Comparison of ENCODE assay signal across 1 cellular context in genomic region chr7:139230774-139231512, GRCh38.
TF ChIP-seq lines count a peak whose summit lies in the region.

UBN2 (plus strand) TSS chr7:139231237; CDS start chr7:139231485, 248 bp downstream.

TF ChIP-seq in HepG2, 621 proteins besides CTCF, POLR2A, EP300 and RAD21 (continued from another document and continues in another):
- no peak for TF ChIP-seq ZNF512 (CRISPR knock-in tag; IDR thresholded peaks at IDR 0.05)
- no peak for TF ChIP-seq RBAK (CRISPR knock-in tag; IDR thresholded peaks at IDR 0.05)
- TF ChIP-seq ZBTB7B (CRISPR knock-in tag; IDR thresholded peaks at IDR 0.05), result peak; percentile 79
- TF ChIP-seq RELA (CRISPR knock-in tag; IDR thresholded peaks at IDR 0.05), result no peak
- no peak for TF ChIP-seq ZNF513 (CRISPR knock-in tag; conservative IDR thresholded peaks at IDR 0.05)
- TF ChIP-seq RARG (CRISPR knock-in tag; IDR thresholded peaks at IDR 0.05; ENCODE audit: low read depth), result no peak
- TF ChIP-seq KLF11 (CRISPR knock-in tag; IDR thresholded peaks at IDR 0.05), result peak; percentile 34; the same call in 1 of the 2 replicates
- TF ChIP-seq MXD1 (CRISPR knock-in tag; IDR thresholded peaks at IDR 0.05), result peak; percentile 72
- no peak for TF ChIP-seq KAT2B (IDR thresholded peaks at IDR 0.05; ENCODE audit: borderline replicate concordance, low read depth, low read length)
- no peak for TF ChIP-seq TBL1XR1 (IDR thresholded peaks at IDR 0.05; ENCODE audit: borderline replicate concordance, low read length, partially characterized antibody)
- TF ChIP-seq ZNF383 (CRISPR knock-in tag; IDR thresholded peaks at IDR 0.05; ENCODE audit: borderline replicate concordance), result no peak
- no peak for TF ChIP-seq ZBTB46 (CRISPR knock-in tag; IDR thresholded peaks at IDR 0.05; ENCODE audit: borderline replicate concordance)
- TF ChIP-seq KDM5A (IDR thresholded peaks at IDR 0.05; ENCODE audit: borderline replicate concordance, low read length), result peak; percentile 95
- TF ChIP-seq ZBTB42 (CRISPR knock-in tag; IDR thresholded peaks at IDR 0.05), result no peak
- TF ChIP-seq ZNF709 (CRISPR knock-in tag; IDR thresholded peaks at IDR 0.05), result no peak
- TF ChIP-seq ZNF569 (CRISPR knock-in tag; IDR thresholded peaks at IDR 0.05; ENCODE audit: borderline replicate concordance), result no peak
- TF ChIP-seq POLR2AphosphoS2 (IDR thresholded peaks at IDR 0.05; ENCODE audit: low read depth, low read length), result no peak
- TF ChIP-seq CREBL2 (CRISPR knock-in tag; IDR thresholded peaks at IDR 0.05; ENCODE audit: borderline replicate concordance), result no peak
- no peak for TF ChIP-seq SP5 (CRISPR knock-in tag; IDR thresholded peaks at IDR 0.05; ENCODE audit: borderline replicate concordance, low read depth)
- TF ChIP-seq EED (CRISPR knock-in tag; IDR thresholded peaks at IDR 0.05), result peak; percentile 49; the same call in 1 of the 2 replicates
- TF ChIP-seq ZFAT (CRISPR knock-in tag; conservative IDR thresholded peaks at IDR 0.05), result no peak
- TF ChIP-seq MLLT10 (CRISPR knock-in tag; IDR thresholded peaks at IDR 0.05), result no peak
- no peak for TF ChIP-seq ZNF841 (CRISPR knock-in tag; IDR thresholded peaks at IDR 0.05; ENCODE audit: borderline replicate concordance)
- peak; percentile 79; the same call in 1 of the 2 replicates for TF ChIP-seq MEF2D (CRISPR knock-in tag; IDR thresholded peaks at IDR 0.05)
- TF ChIP-seq SRF (IDR thresholded peaks at IDR 0.05; ENCODE audit: low read depth, low read length), result no peak
- peak; percentile 29; the same call in 1 of the 2 replicates for TF ChIP-seq ZNF609 (CRISPR knock-in tag; IDR thresholded peaks at IDR 0.05; ENCODE audit: borderline replicate concordance)
- TF ChIP-seq ZSCAN5A (CRISPR knock-in tag; IDR thresholded peaks at IDR 0.05; ENCODE audit: borderline replicate concordance), result no peak
- TF ChIP-seq ZNF670 (CRISPR knock-in tag; IDR thresholded peaks at IDR 0.05; ENCODE audit: borderline replicate concordance), result no peak
- peak; percentile 76 for TF ChIP-seq IKZF4 (CRISPR knock-in tag; IDR thresholded peaks at IDR 0.05; ENCODE audit: borderline replicate concordance, low read depth, not compliant biosample characterization)
- TF ChIP-seq STAT6 (CRISPR knock-in tag; IDR thresholded peaks at IDR 0.05; ENCODE audit: borderline replicate concordance), result no peak
- peak; percentile 81 for TF ChIP-seq DMAP1 (CRISPR knock-in tag; IDR thresholded peaks at IDR 0.05)
- TF ChIP-seq THAP7 (CRISPR knock-in tag; IDR thresholded peaks at IDR 0.05), result no peak
- TF ChIP-seq SATB2 (CRISPR knock-in tag; IDR thresholded peaks at IDR 0.05), result no peak
- TF ChIP-seq ZNF562 (CRISPR knock-in tag; IDR thresholded peaks at IDR 0.05; ENCODE audit: borderline replicate concordance), result no peak
- TF ChIP-seq ZBTB10 (CRISPR knock-in tag; IDR thresholded peaks at IDR 0.05; ENCODE audit: borderline replicate concordance), result peak; percentile 83; the same call in 1 of the 2 replicates
- no peak for TF ChIP-seq DBP (CRISPR knock-in tag; IDR thresholded peaks at IDR 0.05; ENCODE audit: not compliant biosample characterization)
- no peak for TF ChIP-seq ZBTB39 (CRISPR knock-in tag; IDR thresholded peaks at IDR 0.05)
